In the genomic region with DNA sequence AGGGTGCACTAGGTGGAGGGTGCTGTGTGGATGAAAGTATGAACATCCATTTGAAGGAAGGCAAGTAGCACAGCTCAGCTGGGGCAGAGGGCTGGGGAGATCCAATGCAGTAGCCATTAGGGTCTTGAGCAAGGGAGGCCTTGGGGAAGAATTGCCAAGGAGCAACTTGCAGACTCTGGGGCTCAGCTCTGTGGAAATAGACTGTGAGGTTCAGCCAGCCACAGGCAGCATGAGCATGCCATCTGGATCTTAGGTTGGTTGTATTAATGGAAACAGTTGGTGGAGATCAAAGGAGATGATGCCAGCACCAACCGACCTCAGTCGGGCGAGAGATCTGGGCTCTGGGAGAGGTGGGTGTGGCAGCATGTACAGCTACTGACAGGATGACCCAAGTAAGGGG, we compare ENCODE assay signal across 12 cellular contexts. TPM values are rescaled to one million over a fixed set of nuclear protein-coding genes. Genes with fewer than 3 reads are reported as not detected.
DNase-seq lines count a peak whose midpoint lies in the region; ATAC-seq and TF ChIP-seq lines count a peak whose summit lies in the region.
"Had no signal": no experiment of that assay in that cellular context is flagged by ENCODE, and none has a peak within 500 bp of the region (broad histone marks: within the 10 kb centered on the region; RNA-seq: fewer than 3 reads in every experiment).

No MANE protein-coding gene starts in this region.

- H3K27me3 Mint-ChIP-seq in T-helper 17 cell, result no peaks in the 10 kb centered on the region
- no peaks in the 10 kb centered on the region for H3K27me3 Mint-ChIP-seq in mesothelial cell of epicardium (ENCODE audit: low read depth)

- no peaks in the 10 kb centered on the region for H3K27me3 ChIP-seq in BLaER1
- H3K27me3 ChIP-seq in mononuclear cell (ENCODE audit: insufficient read depth, low read length), result no peaks in the 10 kb centered on the region

- peaks cover 79% of the 10 kb centered on the region for H3K4me1 Mint-ChIP-seq in T-helper 17 cell
- H3K4me1 Mint-ChIP-seq in mesothelial cell of epicardium, result peaks cover 6% of the 10 kb centered on the region

- no peaks in the 10 kb centered on the region for H3K9me3 Mint-ChIP-seq in mesothelial cell of epicardium

- peaks cover 27% of the 10 kb centered on the region for H3K36me3 ChIP-seq in BLaER1
- H3K36me3 ChIP-seq: WERI-Rb-1 had no signal

- ATAC-seq in GM21723 (IDR thresholded peaks at IDR 0.05; ENCODE audit: unreplicated experiment), result peak; percentile 10
- ATAC-seq in T-helper 17 cell, result peak; percentile 43
- no peak for ATAC-seq in GM18873 (IDR thresholded peaks at IDR 0.05; ENCODE audit: low FRiP score, unreplicated experiment)
- ATAC-seq in HG03025 (IDR thresholded peaks at IDR 0.05; ENCODE audit: low FRiP score, unreplicated experiment), result no peak

- H3K9me3 ChIP-seq in BLaER1, result no peaks in the 10 kb centered on the region; the same call in 1 of the 2 replicates
- H3K9me3 ChIP-seq in T-helper 17 cell (ENCODE audit: control insufficient read depth, low read length, poor library complexity, severe bottlenecking), result no peaks in the 10 kb centered on the region
- no peaks in the 10 kb centered on the region for H3K9me3 ChIP-seq in mononuclear cell (ENCODE audit: low read depth, low read length)

- H3K36me3 Mint-ChIP-seq in T-helper 17 cell (ENCODE audit: low read depth) (peaks cover 22% of the 10 kb centered on the region), mesothelial cell of epicardium (no peaks in the 10 kb centered on the region)

- peak overlapping the region; percentile 61 for H3K4me3 ChIP-seq in BLaER1
- H3K4me3 ChIP-seq in mononuclear cell (ENCODE audit: low read length), result peak overlapping the region; percentile 14

- peak overlapping the region; percentile 98 for H3K4me2 ChIP-seq in BLaER1

- H3K4me3 Mint-ChIP-seq in T-helper 17 cell (peak overlapping the region; percentile 97), mesothelial cell of epicardium (no peak overlapping the region)

- no peak for TF ChIP-seq CTCF in mesothelial cell of epicardium (IDR thresholded peaks at IDR 0.05; ENCODE audit: unreplicated experiment)

- peak overlapping the region; percentile 93 for H3K9ac ChIP-seq in BLaER1

- peak overlapping the region; percentile 99 for H3K27ac ChIP-seq in BLaER1
- H3K27ac ChIP-seq: WERI-Rb-1 had no signal

- peaks cover 100% of the 10 kb centered on the region for H3K4me1 ChIP-seq in BLaER1
- peaks cover 69% of the 10 kb centered on the region for H3K4me1 ChIP-seq in mononuclear cell (ENCODE audit: insufficient read depth, low read length)

- DNase-seq in T-helper 17 cell, result no peak
- no peak for DNase-seq in cerebellar cortex (ENCODE audit: low spot score)
- no peak for DNase-seq in mesothelial cell of epicardium (ENCODE audit: low spot score in 2 of 2, unreplicated experiment in 2 of 2)
- DNase-seq: C1 segment of cervical spinal cord, mammary epithelial cell, NCI-H2107, WERI-Rb-1 had no signal

- H3K27ac Mint-ChIP-seq in T-helper 17 cell, result peak overlapping the region; percentile 100
- H3K27ac Mint-ChIP-seq in mesothelial cell of epicardium, result no peak overlapping the region

- no peaks in the 10 kb centered on the region for H4K20me1 ChIP-seq in BLaER1

RNA-seq across cellular contexts. Expression of gene ZAP70, which starts 5.6 kb away (rescaled TPM):
- total RNA-seq in T-helper 17 cell (100 to 1,000 TPM; 406 to 439 TPM), mononuclear cell (137 TPM), mesothelial cell of epicardium (1.9 to 3.1 TPM (median 2.3 TPM) in 3 replicates)

RNA-seq across cellular contexts. Expression of gene C2orf92, which starts 49.4 kb away (rescaled TPM):
- 10 to 100 TPM; 12.5 to 13.5 TPM for total RNA-seq in T-helper 17 cell
- 4.5 TPM for total RNA-seq in mononuclear cell
- 17.9 to 20.2 TPM (median 20.0 TPM) in 3 replicates for total RNA-seq in mesothelial cell of epicardium

RNA-seq across cellular contexts. Expression of gene ACTR1B, which starts 55.1 kb away (rescaled TPM):
- total RNA-seq in T-helper 17 cell (10 to 100 TPM; 90.9 to 98.0 TPM), mononuclear cell (53.7 TPM), mesothelial cell of epicardium (72.7 to 76.6 TPM (median 74.3 TPM) in 3 replicates)

Comparison
In these comparisons a context has a peak if more than half of its experiments do, and no peak if none do; other contexts are left out.
1. ATAC-seq: peak in GM21723 (single experiment) and T-helper 17 cell (single experiment); none in GM18873 (single experiment) and HG03025 (single experiment).
2. RNA of gene ZAP70, which starts 5.6 kb away (total RNA-seq): 406 to 439 TPM in T-helper 17 cell and 137 TPM in mononuclear cell (single experiment); 1.9 to 3.1 TPM in mesothelial cell of epicardium; every median in the first group is over 10 times any median in the second.